ENCODE assay signal across 8 cellular contexts in genomic region chr16:75097941-75098897, GRCh38. TPM values are rescaled to one million over a fixed set of nuclear protein-coding genes. Genes with fewer than 3 reads are reported as not detected.
DNase-seq lines count a peak whose midpoint lies in the region; ATAC-seq and TF ChIP-seq lines count a peak whose summit lies in the region.

No MANE protein-coding gene starts in this region.

- peak overlapping the region; percentile 57 for H3K4me3 ChIP-seq in CD4-positive, CD25-positive, alpha-beta regulatory T cell (ENCODE audit: low read depth, low read length)
- H3K4me3 ChIP-seq in thyroid gland (replicated peaks in 1 of 3), result no peak overlapping the region
- no peak overlapping the region for H3K4me3 ChIP-seq in BE2C (ENCODE audit: low read depth, low read length)

- H3K4me1 ChIP-seq in CD4-positive, CD25-positive, alpha-beta regulatory T cell (ENCODE audit: control insufficient read depth, insufficient read depth, low read length, poor library complexity, severe bottlenecking), result peaks cover 35% of the 10 kb centered on the region
- H3K4me1 ChIP-seq in thyroid gland (peaks cover 41 to 53% of the 10 kb centered on the region in 2 donors), BE2C (peaks cover 11% of the 10 kb centered on the region)

- H3K27me3 Mint-ChIP-seq in CD4-positive, CD25-positive, alpha-beta regulatory T cell, result no peaks in the 10 kb centered on the region
- peaks cover 7% of the 10 kb centered on the region for H3K27me3 Mint-ChIP-seq in memory B cell

- 51 to 56% methylated on average over 14 to 15 of the region's 15 CpGs for whole genome bisulfite sequencing in thyroid gland, 2 donors

- no peaks in the 10 kb centered on the region for H3K36me3 Mint-ChIP-seq in CD4-positive, CD25-positive, alpha-beta regulatory T cell
- no peaks in the 10 kb centered on the region for H3K36me3 Mint-ChIP-seq in memory B cell

- peak overlapping the region; percentile 93 for H3K27ac ChIP-seq in CD4-positive, CD25-positive, alpha-beta regulatory T cell (ENCODE audit: insufficient read depth, low read length, poor library complexity, severe bottlenecking)
- H3K27ac ChIP-seq in thyroid gland, result peak overlapping the region; percentile 71 to 86 (median 82)

- H3K9me3 ChIP-seq in CD4-positive, CD25-positive, alpha-beta regulatory T cell (ENCODE audit: control insufficient read depth in 2 of 2, low read length in 2 of 2), result no peaks in the 10 kb centered on the region
- H3K9me3 ChIP-seq in thyroid gland (no peaks in the 10 kb centered on the region), BE2C (no peaks in the 10 kb centered on the region)

- peaks cover 6 to 50% (median 34%) of the 10 kb centered on the region in 4 donors for H3K4me1 Mint-ChIP-seq in CD4-positive, CD25-positive, alpha-beta regulatory T cell
- H3K4me1 Mint-ChIP-seq in memory B cell, result peaks cover 6% of the 10 kb centered on the region

- intact Hi-C loops in thyroid gland (cut with DNase I), result no loop called here

- TF ChIP-seq POLR2A in thyroid gland (IDR thresholded peaks at IDR 0.05), result peak in 1 of 2 donors; percentile 15

- TF ChIP-seq CTCF in thyroid gland (IDR thresholded peaks at IDR 0.05) (peak in 1 of 6 experiments; percentile 2), BE2C (IDR thresholded peaks at IDR 0.05; ENCODE audit: low read depth, low read length) (no peak)

- H3K9me3 Mint-ChIP-seq in CD4-positive, CD25-positive, alpha-beta regulatory T cell, result peaks cover 0 to 2% (median 0%) of the 10 kb centered on the region in 7 donors
- H3K9me3 Mint-ChIP-seq in memory B cell, result no peaks in the 10 kb centered on the region

- H3K27ac Mint-ChIP-seq in CD4-positive, CD25-positive, alpha-beta regulatory T cell, result peak overlapping the region; percentile 93 to 95 (median 93)
- H3K27ac Mint-ChIP-seq in memory B cell, result no peak overlapping the region

- ATAC-seq in CD4-positive, CD25-positive, alpha-beta regulatory T cell (ENCODE audit: low read depth in 2 of 2), result peak; percentile 89 to 90
- ATAC-seq in HG02973 (IDR thresholded peaks at IDR 0.05; ENCODE audit: unreplicated experiment), result peak; percentile 61
- peak; percentile 49 for ATAC-seq in memory B cell (ENCODE audit: low read depth)
- no peak for ATAC-seq in GM21723 (IDR thresholded peaks at IDR 0.05; ENCODE audit: unreplicated experiment)

- H3K36me3 ChIP-seq in CD4-positive, CD25-positive, alpha-beta regulatory T cell (ENCODE audit: control insufficient read depth, insufficient read depth, low read length), result no peaks in the 10 kb centered on the region
- H3K36me3 ChIP-seq in thyroid gland, result no peaks in the 10 kb centered on the region
- no peaks in the 10 kb centered on the region; the same call in 1 of the 2 replicates for H3K36me3 ChIP-seq in BE2C

- H3K27me3 ChIP-seq in CD4-positive, CD25-positive, alpha-beta regulatory T cell (ENCODE audit: control insufficient read depth, insufficient read depth, low read length), result no peaks in the 10 kb centered on the region
- no peaks in the 10 kb centered on the region for H3K27me3 ChIP-seq in thyroid gland
- no peaks in the 10 kb centered on the region for H3K27me3 ChIP-seq in BE2C

- peak; percentile 57 to 73 (median 72) for DNase-seq in CD4-positive, CD25-positive, alpha-beta regulatory T cell
- DNase-seq in activated CD8-positive, alpha-beta memory T cell treated with anti-CD3 and anti-CD28 coated beads, Interleukin-2, amount 50 U/mL, for 4 hours, result peak; percentile 72
- no peak for DNase-seq in memory B cell (ENCODE audit: low spot score in 2 of 2)
- DNase-seq in thyroid gland, result peak; percentile 82 to 88
- no peak for DNase-seq in NCI-H774 (lab: John Stamatoyannopoulos, UW)
- DNase-seq in BE2C, result no peak

- peak overlapping the region; percentile 39 to 75 (median 66) for H3K4me3 Mint-ChIP-seq in CD4-positive, CD25-positive, alpha-beta regulatory T cell
- no peak overlapping the region for H3K4me3 Mint-ChIP-seq in memory B cell

RNA-seq across cellular contexts. Expression of gene LDHD, which starts 18.4 kb away (rescaled TPM):
- total RNA-seq in CD4-positive, CD25-positive, alpha-beta regulatory T cell, result not detected
- under 1 TPM in 3 of 4 donors, not detected in 1; 0.10 to 0.32 (median 0.15) TPM for polyA plus RNA-seq in CD4-positive, CD25-positive, alpha-beta regulatory T cell
- 10 to 100 TPM; 10.2 to 41.3 (median 26.3) TPM for total RNA-seq in thyroid gland
- polyA plus RNA-seq in BE2C (2012; ENCODE audit: insufficient read depth, insufficient read length, low read depth), result 0.22 TPM

RNA-seq across cellular contexts. Expression of gene ZFP1, which starts 50.1 kb away (rescaled TPM):
- 14.2 TPM for total RNA-seq in CD4-positive, CD25-positive, alpha-beta regulatory T cell
- polyA plus RNA-seq in CD4-positive, CD25-positive, alpha-beta regulatory T cell, result 10 to 100 TPM; 15.6 to 19.2 (median 16.7) TPM
- 10 to 100 TPM; 16.8 to 43.3 (median 21.1) TPM for total RNA-seq in thyroid gland
- polyA plus RNA-seq in BE2C (2012; ENCODE audit: insufficient read depth, insufficient read length, low read depth), result 34.8 TPM

Comparison
In these comparisons a context has a peak if more than half of its experiments do, and no peak if none do; other contexts are left out.
1. DNase-seq: peak in CD4-positive, CD25-positive, alpha-beta regulatory T cell (3 of 3), activated CD8-positive, alpha-beta memory T cell treated with anti-CD3 and anti-CD28 coated beads, Interleukin-2, amount 50 U/mL, for 4 hours (single experiment) and thyroid gland (2 of 2); none in memory B cell (0 of 2), NCI-H774 (single experiment) and BE2C (single experiment).
2. RNA of gene LDHD, which starts 18.4 kb away (total RNA-seq): 10.2 to 41.3 TPM in thyroid gland; not detected in CD4-positive, CD25-positive, alpha-beta regulatory T cell (single experiment); every median in the first group is over 10 times any median in the second.